In genomic region chr7:150401424-150401790, GRCh38 we compare ENCODE assay signal across 22 cellular contexts. TPM values are rescaled to one million over a fixed set of nuclear protein-coding genes. Genes with fewer than 3 reads are reported as not detected.
DNase-seq lines count a peak whose midpoint lies in the region; ATAC-seq, FAIRE-seq and TF ChIP-seq lines count a peak whose summit lies in the region.
"Had no signal": no experiment of that assay in that cellular context is flagged by ENCODE, and none has a peak within 500 bp of the region (broad histone marks: within the 10 kb centered on the region; RNA-seq: fewer than 3 reads in every experiment).

No MANE protein-coding gene starts in this region.

- no peak overlapping the region for H2AFZ ChIP-seq in neuronal stem cell (ENCODE audit: low read length)

- no peak for TF ChIP-seq CTCF in brain (conservative IDR thresholded peaks at IDR 0.05)

- H3K4me3 ChIP-seq in neuronal stem cell (ENCODE audit: low read length in 2 of 2) = no peak overlapping the region
- H3K4me3 ChIP-seq: colonic mucosa, MG63, SJSA1, skin epidermis, tibial artery had no signal

- peaks cover 0 to 2% (median 0%) of the 10 kb centered on the region in 5 experiments for H3K9me3 Mint-ChIP-seq in brain
- H3K9me3 Mint-ChIP-seq: activated CD4-positive, alpha-beta T cell treated with anti-CD3 and anti-CD28 coated beads, Interleukin-2, amount 10 ng/mL, durations not matched to agents 7 days and 5 days; activated naive CD4-positive, alpha-beta T cell treated with anti-CD3 and anti-CD28 coated beads, Interleukin-2, amount 50 U/mL, for 24 hours had no signal

- peak; percentile 82 for FAIRE-seq in GM12892 (lab: Jason Lieb, UNC)
- FAIRE-seq: endothelial cell of umbilical vein, HepG2 had no signal

- H3K9me3 ChIP-seq in neuronal stem cell (replicated peaks in 1 of 2; ENCODE audit: control insufficient read depth in 2 of 2, insufficient read depth in 1 of 2, low read depth in 1 of 2, low read length in 2 of 2) = no peaks in the 10 kb centered on the region
- H3K9me3 ChIP-seq: colonic mucosa, MG63, SJSA1, tibial artery had no signal

- H3K36me3 Mint-ChIP-seq in brain = peaks cover 17% of the 10 kb centered on the region

- H4K91ac ChIP-seq in neuronal stem cell (ENCODE audit: low read depth, low read length, poor library complexity) = no peak overlapping the region

- TF ChIP-seq POLR2A in GM12892 (IDR thresholded peaks at IDR 0.05; ENCODE audit: low read depth, low read length) = no peak

- no peak overlapping the region for H3K14ac ChIP-seq in neuronal stem cell (ENCODE audit: low read length)

- no peak overlapping the region for H3K4me2 ChIP-seq in neuronal stem cell (ENCODE audit: insufficient read depth, low read length, poor library complexity, severe bottlenecking)

- no peak overlapping the region for H2BK15ac ChIP-seq in neuronal stem cell (ENCODE audit: low read length)

- peaks cover 72% of the 10 kb centered on the region for H3K4me1 Mint-ChIP-seq in brain

- H4K8ac ChIP-seq in neuronal stem cell (ENCODE audit: low read depth, low read length) = no peak overlapping the region

- no peak overlapping the region for H3K18ac ChIP-seq in neuronal stem cell (ENCODE audit: low read length)

- H2BK120ac ChIP-seq in neuronal stem cell (ENCODE audit: low read depth, low read length) = no peak overlapping the region

- DNase-seq in GM12892 (ENCODE audit: insufficient read length) (no peak), neuronal stem cell (ENCODE audit: low spot score) (no peak), Right ventricle myocardium superior (no peak)
- DNase-seq in stimulated activated CD8-positive, alpha-beta memory T cell treated with anti-CD3 and anti-CD28 coated beads, Interleukin-4, amount 100 ng/mL, for 48 hours = no peak
- DNase-seq in activated CD4-positive, alpha-beta T cell treated with anti-CD3 and anti-CD28 coated beads for 48 hours = no peak
- DNase-seq: activated CD4-positive, alpha-beta T cell treated with anti-CD3 and anti-CD28 coated beads, Interleukin-2, amount 10 ng/mL, durations not matched to agents 7 days and 5 days; AML-193; colonic mucosa; foreskin keratinocyte; MG63; NCI-H2081; NCI-H524 treated with DMSO at 0.1 percent for 48 hours; stimulated activated CD4-positive, alpha-beta T cell treated with anti-CD3 and anti-CD28 coated beads, Interleukin-4, amount 100 ng/mL, for 24 hours; tibial artery had no signal

- H3K4me3 Mint-ChIP-seq in brain = peak overlapping the region in 2 of 5 experiments; percentile 37 to 42
- H3K4me3 Mint-ChIP-seq: activated CD4-positive, alpha-beta T cell treated with anti-CD3 and anti-CD28 coated beads, Interleukin-2, amount 10 ng/mL, durations not matched to agents 7 days and 5 days; activated naive CD4-positive, alpha-beta T cell treated with anti-CD3 and anti-CD28 coated beads, Interleukin-2, amount 50 U/mL, for 24 hours had no signal

- intact Hi-C loops in Right ventricle myocardium superior (cut with DNase I) = no loop called here

- no CpG with 5 or more reads among the region's 1 CpG for WGBS in neuronal stem cell (ENCODE audit: extremely low coverage in 2 of 2, insufficient read length in 2 of 2, insufficient replicate concordance in 1 of 2), 2 donors

- peak overlapping the region; percentile 35 to 94 (median 73) for H3K27ac Mint-ChIP-seq in brain
- H3K27ac Mint-ChIP-seq: activated CD4-positive, alpha-beta T cell treated with anti-CD3 and anti-CD28 coated beads, Interleukin-2, amount 10 ng/mL, durations not matched to agents 7 days and 5 days; activated naive CD4-positive, alpha-beta T cell treated with anti-CD3 and anti-CD28 coated beads, Interleukin-2, amount 50 U/mL, for 24 hours had no signal

- no peak overlapping the region for H3K23ac ChIP-seq in neuronal stem cell (ENCODE audit: low read depth, low read length, poor library complexity)

- H3K27me3 ChIP-seq in neuronal stem cell (ENCODE audit: control insufficient read depth in 3 of 3, insufficient read depth in 3 of 3, low read depth in 1 of 3, low read length in 3 of 3) = no peaks in the 10 kb centered on the region
- H3K27me3 ChIP-seq: colonic mucosa, foreskin keratinocyte, MG63, SJSA1, tibial artery had no signal

- H3K4me1 ChIP-seq in neuronal stem cell (ENCODE audit: control insufficient read depth in 2 of 2, insufficient read depth in 1 of 2, low read depth in 1 of 2, low read length in 2 of 2) = peaks cover 61 to 67% of the 10 kb centered on the region in 2 donors

- ATAC-seq in HG02623 (IDR thresholded peaks at IDR 0.05; ENCODE audit: unreplicated experiment) (peak; percentile 33), Right ventricle myocardium superior (ENCODE audit: poor library complexity) (no peak), GM19035 (IDR thresholded peaks at IDR 0.05; ENCODE audit: unreplicated experiment) (no peak)
- ATAC-seq: foreskin keratinocyte, HepG2 had no signal

- peaks cover 11 to 22% of the 10 kb centered on the region in 2 donors for H3K36me3 ChIP-seq in neuronal stem cell (replicated peaks in 1 of 2; ENCODE audit: control insufficient read depth in 2 of 2, insufficient read depth in 2 of 2, low read length in 2 of 2)
- H3K36me3 ChIP-seq: colonic mucosa, MG63 had no signal

- peak overlapping the region; percentile 87 for H3K27ac ChIP-seq in neuronal stem cell (replicated peaks; ENCODE audit: low read length)
- H3K27ac ChIP-seq: colonic mucosa, foreskin keratinocyte, SJSA1, skin epidermis, tibial artery had no signal

- H3K27me3 Mint-ChIP-seq in brain = peaks cover 6% of the 10 kb centered on the region
- H3K27me3 Mint-ChIP-seq: activated CD4-positive, alpha-beta T cell treated with anti-CD3 and anti-CD28 coated beads, Interleukin-2, amount 10 ng/mL, durations not matched to agents 7 days and 5 days; activated naive CD4-positive, alpha-beta T cell treated with anti-CD3 and anti-CD28 coated beads, Interleukin-2, amount 50 U/mL, for 24 hours had no signal

- no peak overlapping the region for H2BK12ac ChIP-seq in neuronal stem cell (ENCODE audit: low read length)

- peaks cover 1% of the 10 kb centered on the region for H3K79me1 ChIP-seq in neuronal stem cell (ENCODE audit: low read depth, low read length)

- H2AK5ac ChIP-seq in neuronal stem cell (ENCODE audit: low read depth, low read length) = peak overlapping the region; percentile 40

- H3K9ac ChIP-seq in neuronal stem cell (ENCODE audit: low read depth, low read length, poor library complexity) = no peak overlapping the region

- no peak overlapping the region for H3K4ac ChIP-seq in neuronal stem cell (ENCODE audit: low read length)

- no peak overlapping the region for H2BK5ac ChIP-seq in neuronal stem cell (ENCODE audit: low read length)

RNA-seq across cellular contexts. Expression of gene ZNF775, which starts 22.3 kb away (rescaled TPM):
- 4.2 TPM for polyA plus RNA-seq in GM12892 (2012; ENCODE audit: missing spikeins)
- 23.0 TPM for polyA plus RNA-seq in brain (ENCODE audit: insufficient read depth, low read depth, low replicate concordance)
- polyA plus RNA-seq in neuronal stem cell (2013, experiment 1 of 2) = 15.9 TPM
- polyA plus RNA-seq in neuronal stem cell (2013, experiment 2 of 2) = 15.7 TPM
- total RNA-seq in Right ventricle myocardium superior = 3.6 TPM

RNA-seq across cellular contexts. Expression of gene REPIN1, which starts 32.8 kb away (rescaled TPM):
- polyA plus RNA-seq in GM12892 (2012; ENCODE audit: missing spikeins) = 46.6 TPM
- polyA plus RNA-seq in brain (ENCODE audit: insufficient read depth, low read depth, low replicate concordance) = 146 TPM
- polyA plus RNA-seq in neuronal stem cell (2013, experiment 1 of 2) = 84.5 TPM
- polyA plus RNA-seq in neuronal stem cell (2013, experiment 2 of 2) = 85.1 TPM
- total RNA-seq in Right ventricle myocardium superior = 116 TPM

RNA-seq across cellular contexts. Expression of gene GIMAP8, which starts 49.0 kb away (rescaled TPM):
- polyA plus RNA-seq in GM12892 (2012; ENCODE audit: missing spikeins) = 5.4 TPM
- 1.9 TPM for polyA plus RNA-seq in brain (ENCODE audit: insufficient read depth, low read depth, low replicate concordance)
- not detected for polyA plus RNA-seq in neuronal stem cell (2013, experiment 1 of 2)
- polyA plus RNA-seq in neuronal stem cell (2013, experiment 2 of 2) = not detected
- total RNA-seq in Right ventricle myocardium superior = 14.4 TPM
- total RNA-seq: HepG2, SJSA1 had no signal
- polyA plus RNA-seq: HepG2 had no signal

RNA-seq across cellular contexts. Expression of gene RARRES2, which starts 60.0 kb away (rescaled TPM):
- 0.98 TPM for polyA plus RNA-seq in GM12892 (2012; ENCODE audit: missing spikeins)
- polyA plus RNA-seq in brain (ENCODE audit: insufficient read depth, low read depth, low replicate concordance) = 33.0 TPM
- 0.99 TPM for polyA plus RNA-seq in neuronal stem cell (2013, experiment 1 of 2)
- 1.0 TPM for polyA plus RNA-seq in neuronal stem cell (2013, experiment 2 of 2)
- total RNA-seq in Right ventricle myocardium superior = 24.0 TPM
- total RNA-seq: activated CD4-positive, alpha-beta T cell treated with anti-CD3 and anti-CD28 coated beads, Interleukin-2, amount 10 ng/mL, durations not matched to agents 7 days and 5 days; endothelial cell of umbilical vein; foreskin keratinocyte; SJSA1 had no signal
- polyA plus RNA-seq: endothelial cell of umbilical vein, foreskin keratinocyte had no signal
